In genomic region chr6:29488874-29489273, GRCh38 we compare ENCODE assay signal across 1 cellular context.
A peak's percentile ranks its signal among the peaks of the same experiment; 100 is the strongest.
TF ChIP-seq lines count a peak whose summit lies in the region.

No MANE protein-coding gene starts in this region.

TF ChIP-seq in K562, 482 proteins besides CTCF, POLR2A, EP300 and RAD21:
- TF ChIP-seq HDGF (IDR thresholded peaks at IDR 0.05) (no peak), MLX (CRISPR knock-in tag; conservative IDR thresholded peaks at IDR 0.05) (no peak), ZNF184 (CRISPR knock-in tag; IDR thresholded peaks at IDR 0.05) (no peak), BRD9 (IDR thresholded peaks at IDR 0.05; ENCODE audit: low read depth, partially characterized antibody) (no peak), NRF1 (conservative IDR thresholded peaks at IDR 0.05 in 1 of 2, IDR thresholded peaks at IDR 0.05 in 1 of 2) (no peak), ZNF274 (IDR thresholded peaks at IDR 0.05; ENCODE audit: borderline replicate concordance, low read depth, low read length) (peak; percentile 32; the same call in 1 of the 2 replicates), ZNF408 (CRISPR knock-in tag; IDR thresholded peaks at IDR 0.05; ENCODE audit: low read depth) (no peak), ARID3B (CRISPR knock-in tag; IDR thresholded peaks at IDR 0.05; ENCODE audit: borderline replicate concordance) (no peak), E2F3 (CRISPR knock-in tag; IDR thresholded peaks at IDR 0.05) (no peak)
